13 cellular contexts compared by ENCODE assay signal in genomic region chr5:74647096-74647495, GRCh38. TPM values are rescaled to one million over a fixed set of nuclear protein-coding genes. Genes with fewer than 3 reads are reported as not detected.
DNase-seq lines count a peak whose midpoint lies in the region; ATAC-seq and TF ChIP-seq lines count a peak whose summit lies in the region.
"Had no signal": no experiment of that assay in that cellular context is flagged by ENCODE, and none has a peak within 500 bp of the region (broad histone marks: within the 10 kb centered on the region; RNA-seq: fewer than 3 reads in every experiment).

No MANE protein-coding gene starts in this region.

- H3K27ac ChIP-seq in mammary epithelial cell (ENCODE audit: insufficient read depth, low read depth, low read length): peak overlapping the region; percentile 51
- H3K27ac ChIP-seq: gastroesophageal sphincter, parathyroid adenoma had no signal

- no peaks in the 10 kb centered on the region for H3K79me2 ChIP-seq in mammary epithelial cell (ENCODE audit: insufficient read depth, low read length)
- H3K79me2 ChIP-seq: parathyroid adenoma had no signal

- in situ Hi-C loops in mammary epithelial cell (cut with MboI; ENCODE audit: low sequenced_read_pairs in 2 of 2): loop anchor here (5.0 to 25.0 kb wide), 6 partner anchors 252 to 1060 kb away; no protein-coding TSS in a partner anchor

- dilution Hi-C loops in mammary epithelial cell (cut with HindIII; ENCODE audit: low sequenced_read_pairs): no loop called here

- no peaks in the 10 kb centered on the region for H3K27me3 ChIP-seq in mammary epithelial cell (ENCODE audit: insufficient read depth, low read length)
- H3K27me3 ChIP-seq: gastroesophageal sphincter had no signal

- H3K36me3 ChIP-seq in mammary epithelial cell (ENCODE audit: insufficient read depth, low read length): no peaks in the 10 kb centered on the region
- H3K36me3 ChIP-seq: gastroesophageal sphincter had no signal

- no peak for TF ChIP-seq CTCF in mammary epithelial cell (conservative IDR thresholded peaks at IDR 0.05 in 1 of 2, IDR thresholded peaks at IDR 0.05 in 1 of 2; ENCODE audit: extremely low read depth in 1 of 2, insufficient read depth in 1 of 2, low read depth in 1 of 2, low read length in 2 of 2)

- H3K4me2 ChIP-seq in mammary epithelial cell (ENCODE audit: insufficient read depth, low read depth, low read length): peak overlapping the region; percentile 52

- peak overlapping the region; percentile 59 for H2AFZ ChIP-seq in mammary epithelial cell (ENCODE audit: low read depth, low read length)
- H2AFZ ChIP-seq: parathyroid adenoma had no signal

- peaks cover 67% of the 10 kb centered on the region for H3K4me1 ChIP-seq in mammary epithelial cell (ENCODE audit: insufficient read depth, low read length)

- no peaks in the 10 kb centered on the region for H3K9me3 ChIP-seq in mammary epithelial cell (replicated peaks; ENCODE audit: insufficient read depth, low read length)
- H3K9me3 ChIP-seq: gastroesophageal sphincter had no signal

- WGBS in mammary epithelial cell (ENCODE audit: low coverage, missing lambda C conversion rate): 11% methylated on average over 1 of the region's 1 CpG

- no peak overlapping the region for H3K4me3 ChIP-seq in mammary epithelial cell (replicated peaks in 1 of 3; ENCODE audit: insufficient read depth in 1 of 3, low read depth in 2 of 3, low read length in 3 of 3)
- H3K4me3 ChIP-seq: gastroesophageal sphincter had no signal

- no peak for ATAC-seq in HG03025 (IDR thresholded peaks at IDR 0.05; ENCODE audit: low FRiP score, unreplicated experiment)
- no peak for ATAC-seq in Right ventricle myocardium superior (ENCODE audit: poor library complexity)
- ATAC-seq: gastroesophageal sphincter had no signal

- DNase-seq in NCI-H2081 (lab: John Stamatoyannopoulos, UW) (peak; percentile 19 to 53), NCI-H2081 treated with DMSO at 0.1 percent for 48 hours (lab: John Stamatoyannopoulos, UW) (no peak), NCI-H446 treated with DMSO at 0.1 percent for 48 hours (lab: John Stamatoyannopoulos, UW) (peak; percentile 68), mammary epithelial cell (peak; percentile 80), pons (ENCODE audit: low spot score) (peak; percentile 63), GF-D8 (lab: John Stamatoyannopoulos, UW) (no peak), Right ventricle myocardium superior (no peak)
- DNase-seq: activated naive CD4-positive, alpha-beta T cell treated with anti-CD3 and anti-CD28 coated beads, Interleukin-2, amount 10 ng/mL, durations not matched to agents 7 days and 5 days; CD4-positive, alpha-beta memory T cell; immature natural killer cell had no signal

- CTCF ChIA-PET in mammary epithelial cell (lab: Charles Lee; ENCODE audit: low non-redundant PET): no interaction called here

- BruUV-seq in mammary epithelial cell (replicated peaks; lab: Mats Ljungman, UMichigan): no TSS peak

- intact Hi-C loops in mammary epithelial cell (cut with micrococcal nuclease) (loop anchor here (5.0 kb wide), 2 partner anchors 855 to 1130 kb away; no protein-coding TSS in a partner anchor), Right ventricle myocardium superior (cut with DNase I) (loop anchor here (5.0 kb wide), 1 partner anchor 610 kb away; no protein-coding TSS in a partner anchor)

- peak overlapping the region; percentile 24 for H3K9ac ChIP-seq in mammary epithelial cell (ENCODE audit: insufficient read depth, low read length)
- H3K9ac ChIP-seq: parathyroid adenoma had no signal

- no peaks in the 10 kb centered on the region for H4K20me1 ChIP-seq in mammary epithelial cell (ENCODE audit: insufficient read depth, low read length)

RNA-seq across cellular contexts. Expression of gene ENC1, which starts 6.6 kb away (rescaled TPM):
- total RNA-seq in mammary epithelial cell (100 to 1,000 TPM in 1 of 2 donors, 10 to 100 TPM in 1; 42.4 to 392 TPM), Right ventricle myocardium superior (2.3 TPM)
- 41.6 TPM for polyA plus RNA-seq in mammary epithelial cell
- 117 TPM for polyA minus RNA-seq in mammary epithelial cell

RNA-seq across cellular contexts. Expression of gene HEXB, which starts 37.9 kb away (rescaled TPM):
- total RNA-seq in mammary epithelial cell (100 to 1,000 TPM; 101 to 122 TPM), Right ventricle myocardium superior (83.6 TPM)
- 81.6 TPM for polyA plus RNA-seq in mammary epithelial cell
- polyA minus RNA-seq in mammary epithelial cell: 109 TPM

Comparison
In these comparisons a context has a peak if more than half of its experiments do, and no peak if none do; other contexts are left out.
1. DNase-seq: peak in NCI-H2081 (2 of 2), NCI-H446 treated with DMSO at 0.1 percent for 48 hours (single experiment), mammary epithelial cell (single experiment) and pons (single experiment); none in NCI-H2081 treated with DMSO at 0.1 percent for 48 hours (single experiment), GF-D8 (single experiment) and Right ventricle myocardium superior (single experiment).
2. RNA of gene ENC1, which starts 6.6 kb away (total RNA-seq): 42.4 to 392 TPM in mammary epithelial cell; 2.3 TPM in Right ventricle myocardium superior (single experiment); every median in the first group is over 10 times any median in the second.